In genomic region chr7:151057038-151057736, GRCh38 we compare ENCODE assay signal across 8 cellular contexts. TPM values are rescaled to one million over a fixed set of nuclear protein-coding genes. Genes with fewer than 3 reads are reported as not detected.
A peak's percentile ranks its signal among the peaks of the same experiment; 100 is the strongest.
DNase-seq lines count a peak whose midpoint lies in the region; ATAC-seq, FAIRE-seq and TF ChIP-seq lines count a peak whose summit lies in the region.

No MANE protein-coding gene starts in this region.

- DNase-seq in CD4-positive, alpha-beta memory T cell = no peak
- DNase-seq in adipocyte (ENCODE audit: low read depth) (no peak), left lung (no peak), type B pancreatic cell (ENCODE audit: extremely low spot score, unreplicated experiment) (no peak), SKM-1 treated with dmso at 0.1 percent for 144 hours (lab: John Stamatoyannopoulos, UW; ENCODE audit: unreplicated experiment) (no peak), GM12892 (ENCODE audit: insufficient read length) (no peak)

- H3K27me3 Mint-ChIP-seq in CD4-positive, alpha-beta memory T cell = peaks cover 0 to 4% of the 10 kb centered on the region in 2 donors
- H3K27me3 Mint-ChIP-seq in type B pancreatic cell = peaks cover 5% of the 10 kb centered on the region

- H3K4me1 Mint-ChIP-seq in CD4-positive, alpha-beta memory T cell = peaks cover 24 to 62% (median 42%) of the 10 kb centered on the region in 4 donors
- peaks cover 35% of the 10 kb centered on the region for H3K4me1 Mint-ChIP-seq in type B pancreatic cell (ENCODE audit: unreplicated experiment)

- CTCF ChIA-PET in CD4-positive, alpha-beta memory T cell (lab: Charles Lee; ENCODE audit: partially characterized antibody) = no interaction called here

- intact Hi-C loops in CD4-positive, alpha-beta memory T cell (cut with micrococcal nuclease) = no loop called here
- intact Hi-C loops in left lung (cut with DNase I) = no loop called here

- H3K27ac ChIP-seq in CD4-positive, alpha-beta memory T cell (ENCODE audit: low read depth, low read length) = peak overlapping the region; percentile 85
- peak overlapping the region in 1 of 2 donors; percentile 96 for H3K27ac ChIP-seq in left lung

- no peaks in the 10 kb centered on the region for H3K9me3 Mint-ChIP-seq in CD4-positive, alpha-beta memory T cell
- H3K9me3 Mint-ChIP-seq in type B pancreatic cell = no peaks in the 10 kb centered on the region

- peaks cover 46% of the 10 kb centered on the region for H3K4me1 ChIP-seq in CD4-positive, alpha-beta memory T cell (ENCODE audit: insufficient read depth, low read length)
- peaks cover 39% of the 10 kb centered on the region for H3K4me1 ChIP-seq in adipocyte (ENCODE audit: control insufficient read depth, insufficient read depth, low read length)
- H3K4me1 ChIP-seq in left lung = peaks cover 28 to 56% of the 10 kb centered on the region in 2 donors

- H3K36me3 ChIP-seq in CD4-positive, alpha-beta memory T cell (ENCODE audit: insufficient read depth, low read length) = no peaks in the 10 kb centered on the region
- H3K36me3 ChIP-seq in adipocyte (ENCODE audit: control insufficient read depth, insufficient read depth, low read length, severe bottlenecking) (no peaks in the 10 kb centered on the region), left lung (peaks cover 0 to 9% of the 10 kb centered on the region in 2 donors)

- peak overlapping the region; percentile 86 to 97 (median 94) for H3K4me3 Mint-ChIP-seq in CD4-positive, alpha-beta memory T cell
- H3K4me3 Mint-ChIP-seq in type B pancreatic cell = peak overlapping the region; percentile 98

- POLR2A ChIA-PET in CD4-positive, alpha-beta memory T cell (lab: Charles Lee; ENCODE audit: partially characterized antibody) = interaction anchor here (1.0 to 5.0 kb wide), 7 partner anchors 11 to 73 kb away, joined by 3 to 68 read pairs (median 5); partner anchors contain the start of genes ABCB8, AGAP3, FASTK and TMUB1

- peak overlapping the region; percentile 92 for H3K9ac ChIP-seq in adipocyte (ENCODE audit: low read length)

- FAIRE-seq in GM12892 (lab: Jason Lieb, UNC) = no peak

- H3K27me3 ChIP-seq in CD4-positive, alpha-beta memory T cell (ENCODE audit: insufficient read depth, low read length) = no peaks in the 10 kb centered on the region
- H3K27me3 ChIP-seq in adipocyte (replicated peaks; ENCODE audit: control insufficient read depth, insufficient read depth, low read length) (no peaks in the 10 kb centered on the region), left lung (no peaks in the 10 kb centered on the region)

- H3K27ac Mint-ChIP-seq in CD4-positive, alpha-beta memory T cell = peak overlapping the region in 5 of 7 donors; percentile 60 to 90 (median 85)
- H3K27ac Mint-ChIP-seq in type B pancreatic cell = peak overlapping the region; percentile 96

- H3K9me3 ChIP-seq in CD4-positive, alpha-beta memory T cell (ENCODE audit: control insufficient read depth in 1 of 2, low read length in 2 of 2) = no peaks in the 10 kb centered on the region
- H3K9me3 ChIP-seq in adipocyte (ENCODE audit: control insufficient read depth, low read length) (no peaks in the 10 kb centered on the region), left lung (no peaks in the 10 kb centered on the region)

- no peak for TF ChIP-seq POLR2A in GM12892 (IDR thresholded peaks at IDR 0.05; ENCODE audit: low read depth, low read length)

- H3K4me3 ChIP-seq in CD4-positive, alpha-beta memory T cell (ENCODE audit: low read length in 2 of 2) = peak overlapping the region; percentile 70 to 71
- H3K4me3 ChIP-seq in adipocyte (ENCODE audit: low read length) (peak overlapping the region; percentile 94), left lung (peak overlapping the region; percentile 87 to 93)

- ATAC-seq in GM21360 (IDR thresholded peaks at IDR 0.05; ENCODE audit: unreplicated experiment) (peak; percentile 8), HG03520 (IDR thresholded peaks at IDR 0.05; ENCODE audit: unreplicated experiment) (peak; percentile 12), left lung (no peak)

- TF ChIP-seq CTCF in left lung (IDR thresholded peaks at IDR 0.05) = no peak
- TF ChIP-seq CTCF in type B pancreatic cell (conservative IDR thresholded peaks at IDR 0.05) = no peak

- H3K36me3 Mint-ChIP-seq in CD4-positive, alpha-beta memory T cell = peaks cover 0 to 15% of the 10 kb centered on the region in 2 donors
- H3K36me3 Mint-ChIP-seq in type B pancreatic cell = peaks cover 4% of the 10 kb centered on the region

RNA-seq across cellular contexts. Expression of gene CDK5, which starts 0.5 kb away (rescaled TPM):
- 1 to 10 TPM; 6.3 to 7.5 TPM for total RNA-seq in CD4-positive, alpha-beta memory T cell
- 10 to 100 TPM; 10.8 to 15.2 TPM for polyA plus RNA-seq in CD4-positive, alpha-beta memory T cell
- 10 to 100 TPM; 15.6 to 17.1 TPM for total RNA-seq in left lung
- total RNA-seq in type B pancreatic cell (ENCODE audit: low replicate concordance) = 20.4 and 20.5 TPM in 2 replicates
- polyA plus RNA-seq in GM12892 (2012; ENCODE audit: missing spikeins) = 15.7 TPM

RNA-seq across cellular contexts. Expression of gene SLC4A2, which starts 2.2 kb away (rescaled TPM):
- 10 to 100 TPM; 82.7 to 84.7 TPM for total RNA-seq in CD4-positive, alpha-beta memory T cell
- 10 to 100 TPM; 12.8 to 24.3 TPM for polyA plus RNA-seq in CD4-positive, alpha-beta memory T cell
- 100 to 1,000 TPM; 191 to 205 TPM for total RNA-seq in left lung
- total RNA-seq in type B pancreatic cell (ENCODE audit: low replicate concordance) = 144 and 150 TPM in 2 replicates
- polyA plus RNA-seq in GM12892 (2012; ENCODE audit: missing spikeins) = 38.7 TPM

RNA-seq across cellular contexts. Expression of gene ASIC3, which starts 8.9 kb away (rescaled TPM):
- 10 to 100 TPM; 10.6 to 11.6 TPM for total RNA-seq in CD4-positive, alpha-beta memory T cell
- not detected for polyA plus RNA-seq in CD4-positive, alpha-beta memory T cell
- total RNA-seq in left lung (1 to 10 TPM; 2.7 to 3.5 TPM), type B pancreatic cell (ENCODE audit: low replicate concordance) (2.2 and 4.4 TPM in 2 replicates)
- 1.4 TPM for polyA plus RNA-seq in GM12892 (2012; ENCODE audit: missing spikeins)

RNA-seq across cellular contexts. Expression of gene FASTK, which starts 23.4 kb away (rescaled TPM):
- 100 to 1,000 TPM; 123 to 126 TPM for total RNA-seq in CD4-positive, alpha-beta memory T cell
- polyA plus RNA-seq in CD4-positive, alpha-beta memory T cell = 10 to 100 TPM; 51.2 to 62.2 TPM
- total RNA-seq in left lung (10 to 100 TPM; 63.5 to 65.7 TPM), type B pancreatic cell (ENCODE audit: low replicate concordance) (100 and 118 TPM in 2 replicates)
- polyA plus RNA-seq in GM12892 (2012; ENCODE audit: missing spikeins) = 23.6 TPM

RNA-seq across cellular contexts. Expression of gene TMUB1, which starts 26.1 kb away (rescaled TPM):
- 10 to 100 TPM; 42.6 to 48.7 TPM for total RNA-seq in CD4-positive, alpha-beta memory T cell
- polyA plus RNA-seq in CD4-positive, alpha-beta memory T cell = 10 to 100 TPM; 48.9 to 66.7 TPM
- 10 to 100 TPM; 39.6 to 49.1 TPM for total RNA-seq in left lung
- total RNA-seq in type B pancreatic cell (ENCODE audit: low replicate concordance) = 37.9 and 41.7 TPM in 2 replicates
- 12.0 TPM for polyA plus RNA-seq in GM12892 (2012; ENCODE audit: missing spikeins)
